32 cellular contexts compared by ENCODE assay signal in the genomic region with DNA sequence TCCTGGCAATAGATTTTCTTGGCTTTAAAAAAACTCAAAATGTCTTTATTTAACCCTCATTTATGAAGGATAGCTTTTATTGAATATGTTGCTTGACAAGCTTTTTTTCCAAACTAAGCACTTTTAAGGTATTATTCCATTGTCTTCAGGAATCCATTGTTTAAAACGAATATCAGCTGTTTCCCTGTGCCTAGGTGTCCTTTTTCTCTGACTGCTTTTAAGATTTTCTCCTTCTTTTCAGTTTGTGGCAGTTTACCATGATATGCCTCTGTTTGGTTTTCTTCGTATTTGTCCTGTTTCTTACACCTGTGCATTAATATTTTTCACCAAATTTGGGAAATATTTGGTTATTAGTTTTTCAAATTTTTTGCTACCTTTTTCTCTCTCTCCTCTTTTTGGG.
"Had no signal": no experiment of that assay in that cellular context is flagged by ENCODE, and none has a peak within 500 bp of the region (broad histone marks: within the 10 kb centered on the region; RNA-seq: fewer than 3 reads in every experiment).

No MANE protein-coding gene starts in this region.

- H3K4me3 Mint-ChIP-seq: activated CD4-positive, alpha-beta memory T cell treated with anti-CD3 and anti-CD28 coated beads, Interleukin-2, amount 10 ng/mL, durations not matched to agents 7 days and 5 days; activated CD8-positive, alpha-beta memory T cell treated with anti-CD3 and anti-CD28 coated beads, Interleukin-2, amount 10 ng/mL, durations not matched to agents 7 days and 5 days; activated naive CD8-positive, alpha-beta T cell treated with anti-CD3 and anti-CD28 coated beads for 36 hours; activated T-helper 17 cell treated with anti-CD3 and anti-CD28 coated beads, Interleukin-2, amount 50 U/mL, for 72 hours had no signal

- H3K9me3 ChIP-seq: colonic mucosa had no signal

- H3K4me1 Mint-ChIP-seq: activated CD4-positive, alpha-beta memory T cell treated with anti-CD3 and anti-CD28 coated beads, Interleukin-2, amount 10 ng/mL, durations not matched to agents 7 days and 5 days; activated CD8-positive, alpha-beta memory T cell treated with anti-CD3 and anti-CD28 coated beads, Interleukin-2, amount 10 ng/mL, durations not matched to agents 7 days and 5 days; activated naive CD8-positive, alpha-beta T cell treated with anti-CD3 and anti-CD28 coated beads for 36 hours; activated T-helper 17 cell treated with anti-CD3 and anti-CD28 coated beads, Interleukin-2, amount 50 U/mL, for 72 hours had no signal

- H3K27ac Mint-ChIP-seq: activated CD4-positive, alpha-beta memory T cell treated with anti-CD3 and anti-CD28 coated beads, Interleukin-2, amount 10 ng/mL, durations not matched to agents 7 days and 5 days; activated CD8-positive, alpha-beta memory T cell treated with anti-CD3 and anti-CD28 coated beads, Interleukin-2, amount 10 ng/mL, durations not matched to agents 7 days and 5 days; activated naive CD8-positive, alpha-beta T cell treated with anti-CD3 and anti-CD28 coated beads for 36 hours; activated T-helper 17 cell treated with anti-CD3 and anti-CD28 coated beads, Interleukin-2, amount 50 U/mL, for 72 hours had no signal

- H3K36me3 ChIP-seq: brain microvascular endothelial cell, colonic mucosa had no signal

- H3K4me1 ChIP-seq: colonic mucosa had no signal

- ATAC-seq: activated CD8-positive, alpha-beta memory T cell treated with anti-CD3 and anti-CD28 coated beads, Interleukin-2, amount 10 ng/mL, durations not matched to agents 7 days and 5 days; activated T-helper 17 cell treated with anti-CD3 and anti-CD28 coated beads, Interleukin-2, amount 50 U/mL, for 72 hours had no signal

- H3K36me3 Mint-ChIP-seq: activated CD8-positive, alpha-beta memory T cell treated with anti-CD3 and anti-CD28 coated beads, Interleukin-2, amount 10 ng/mL, durations not matched to agents 7 days and 5 days; activated naive CD8-positive, alpha-beta T cell treated with anti-CD3 and anti-CD28 coated beads for 36 hours had no signal

- H3K4me3 ChIP-seq: colonic mucosa had no signal

- H3K27ac ChIP-seq: brain microvascular endothelial cell, colonic mucosa, VCaP had no signal

- DNase-seq: activated CD4-positive, alpha-beta memory T cell treated with anti-CD3 and anti-CD28 coated beads, Interleukin-2, amount 10 ng/mL, durations not matched to agents 7 days and 5 days; activated CD4-positive, alpha-beta T cell treated with anti-CD3 and anti-CD28 coated beads for 1 hour; activated CD4-positive, alpha-beta T cell treated with anti-CD3 and anti-CD28 coated beads for 48 hours; activated CD4-positive, CD25-positive, alpha-beta regulatory T cell; activated CD8-positive, alpha-beta memory T cell treated with anti-CD3 and anti-CD28 coated beads for 24 hours; activated CD8-positive, alpha-beta memory T cell treated with anti-CD3 and anti-CD28 coated beads, Interleukin-2, amount 10 ng/mL, durations not matched to agents 7 days and 5 days; activated CD8-positive, alpha-beta memory T cell treated with anti-CD3 and anti-CD28 coated beads, Interleukin-2, amount 50 U/mL, for 48 hours; activated effector memory CD4-positive, alpha-beta T cell treated with anti-CD3 and anti-CD28 coated beads, Interleukin-2, amount 50 U/mL, for 16 hours; activated naive CD4-positive, alpha-beta T cell; activated naive CD4-positive, alpha-beta T cell treated with anti-CD3 and anti-CD28 coated beads, Interleukin-2, amount 50 U/mL, for 16 hours; activated naive CD8-positive, alpha-beta T cell treated with anti-CD3 and anti-CD28 coated beads for 36 hours; activated T-cell treated with anti-CD3 and anti-CD28 coated beads, Interleukin-2, amount 50 U/mL, for 48 hours; amniotic stem cell; brain microvascular endothelial cell; central memory CD4-positive, alpha-beta T cell; colonic mucosa; MM.1S; MV-4-11; NCI-H1092; NCI-H1436 treated with DMSO at 0.1 percent for 48 hours; NCI-H187; NCI-H2029 treated with DMSO at 0.1 percent for 48 hours; NCI-H345; NCI-H524 treated with DMSO at 0.1 percent for 48 hours; NK-92 treated with Interleukin-12 subunit alpha and Interleukin-12 subunit beta, amount 100 ng/mL, for 24 hours; Right ventricle myocardium superior; SW 1271; T-helper 1 cell; T-helper 2 cell; T-helper 9 cell had no signal
